In genomic region chr10:112141297-112141696, GRCh38 we compare ENCODE assay signal across 23 cellular contexts.
"Had no signal": no experiment of that assay in that cellular context is flagged by ENCODE, and none has a peak within 500 bp of the region (broad histone marks: within the 10 kb centered on the region; RNA-seq: fewer than 3 reads in every experiment).

No MANE protein-coding gene starts in this region.

- H3K9me3 ChIP-seq: ascending aorta, gastrocnemius medialis, right lobe of liver, testis, transverse colon had no signal

- H3K27me3 ChIP-seq: ascending aorta, cardiac muscle cell, gastrocnemius medialis, right lobe of liver, testis, transverse colon had no signal

- H3K4me1 ChIP-seq: ascending aorta, gastrocnemius medialis, right lobe of liver, testis, transverse colon had no signal

- DNase-seq: activated B cell treated with CpG ODN at 0.5 μM for 24 hours; activated CD4-positive, alpha-beta T cell treated with anti-CD3 and anti-CD28 coated beads for 36 hours; activated CD4-positive, alpha-beta T cell treated with anti-CD3 and anti-CD28 coated beads, Interleukin-2, amount 50 U/mL, for 4 hours; activated CD8-positive, alpha-beta memory T cell treated with anti-CD3 and anti-CD28 coated beads for 24 hours; activated effector memory CD4-positive, alpha-beta T cell treated with anti-CD3 and anti-CD28 coated beads, Interleukin-2, amount 50 U/mL, for 16 hours; activated naive CD4-positive, alpha-beta T cell treated with anti-CD3 and anti-CD28 coated beads for 36 hours; activated naive CD8-positive, alpha-beta T cell treated with anti-CD3 and anti-CD28 coated beads for 36 hours; cerebellar nuclear complex; effector memory CD8-positive, alpha-beta T cell; gastrocnemius medialis; hippocampal formation; left cardiac atrium; left ventricle myocardium superior; mammary epithelial cell; right lobe of liver; stimulated activated CD4-positive, alpha-beta T cell treated with anti-CD3 and anti-CD28 coated beads, Interleukin-2, amount 100 ng/mL, for 48 hours; stimulated activated naive CD4-positive, alpha-beta T cell treated with Interleukin-2 at 50 U/mL for 16 hours; T-helper 17 cell; testis; transverse colon had no signal

- H3K36me3 ChIP-seq: cardiac muscle cell, gastrocnemius medialis, transverse colon had no signal

- ATAC-seq: activated CD4-positive, alpha-beta T cell treated with anti-CD3 and anti-CD28 coated beads for 36 hours; effector memory CD8-positive, alpha-beta T cell; gastrocnemius medialis; left cardiac atrium; left ventricle myocardium superior; T-helper 17 cell had no signal

- H3K4me3 ChIP-seq: ascending aorta, cardiac muscle cell, coronary artery, gastrocnemius medialis, right lobe of liver, testis, transverse colon had no signal
